In genomic region chr4:173301518-173302201, GRCh38 we compare ENCODE assay signal across 8 cellular contexts. TPM values are rescaled to one million over a fixed set of nuclear protein-coding genes. Genes with fewer than 3 reads are reported as not detected.
DNase-seq lines count a peak whose midpoint lies in the region; ATAC-seq and TF ChIP-seq lines count a peak whose summit lies in the region.

No MANE protein-coding gene starts in this region.

- H3K4me3 Mint-ChIP-seq in activated T-cell treated with anti-CD3 and anti-CD28 coated beads, Interleukin-2, amount 50 U/mL, for 4 hours, result no peak overlapping the region
- no peak overlapping the region for H3K4me3 Mint-ChIP-seq in activated T-cell treated with anti-CD3 and anti-CD28 coated beads, Interleukin-2, amount 50 U/mL, for 24 hours

- ATAC-seq in activated T-cell treated with anti-CD3 and anti-CD28 coated beads, Interleukin-2, amount 50 U/mL, for 4 hours, result peak; percentile 27 to 48
- ATAC-seq in HG02610 (IDR thresholded peaks at IDR 0.05; ENCODE audit: unreplicated experiment), result peak; percentile 59
- ATAC-seq in GM21717 (IDR thresholded peaks at IDR 0.05; ENCODE audit: unreplicated experiment), result no peak

- H3K36me3 Mint-ChIP-seq in activated T-cell treated with anti-CD3 and anti-CD28 coated beads, Interleukin-2, amount 50 U/mL, for 4 hours (ENCODE audit: insufficient read depth), result peaks cover 12% of the 10 kb centered on the region
- H3K36me3 Mint-ChIP-seq in activated T-cell treated with anti-CD3 and anti-CD28 coated beads, Interleukin-2, amount 50 U/mL, for 24 hours (ENCODE audit: low read depth), result peaks cover 32% of the 10 kb centered on the region

- peak; percentile 77 for TF ChIP-seq CTCF in fibroblast of mammary gland (conservative IDR thresholded peaks at IDR 0.05; ENCODE audit: control insufficient read depth, insufficient read depth, low read depth, low read length)

- H3K27ac Mint-ChIP-seq in activated T-cell treated with anti-CD3 and anti-CD28 coated beads, Interleukin-2, amount 50 U/mL, for 24 hours, result no peak overlapping the region

- no peaks in the 10 kb centered on the region for H3K9me3 Mint-ChIP-seq in activated T-cell treated with anti-CD3 and anti-CD28 coated beads, Interleukin-2, amount 50 U/mL, for 4 hours
- no peaks in the 10 kb centered on the region for H3K9me3 Mint-ChIP-seq in activated T-cell treated with anti-CD3 and anti-CD28 coated beads, Interleukin-2, amount 50 U/mL, for 24 hours

- no peaks in the 10 kb centered on the region for H3K27me3 Mint-ChIP-seq in activated T-cell treated with anti-CD3 and anti-CD28 coated beads, Interleukin-2, amount 50 U/mL, for 4 hours (ENCODE audit: low read depth)
- no peaks in the 10 kb centered on the region for H3K27me3 Mint-ChIP-seq in activated T-cell treated with anti-CD3 and anti-CD28 coated beads, Interleukin-2, amount 50 U/mL, for 24 hours

- no peak overlapping the region for H3K4me3 ChIP-seq in fibroblast of mammary gland (ENCODE audit: control insufficient read depth, low read depth, low read length)

- DNase-seq in activated T-cell treated with anti-CD3 and anti-CD28 coated beads, Interleukin-2, amount 50 U/mL, for 4 hours, result no peak
- DNase-seq in activated T-cell treated with anti-CD3 and anti-CD28 coated beads, Interleukin-2, amount 50 U/mL, for 24 hours, result no peak
- DNase-seq in RPMI8226 (peak; percentile 28), fibroblast of mammary gland (ENCODE audit: low read depth) (peak; percentile 75), putamen (ENCODE audit: low spot score) (peak; percentile 14), NCI-H1048 (lab: John Stamatoyannopoulos, UW) (no peak)

- H3K4me1 Mint-ChIP-seq in activated T-cell treated with anti-CD3 and anti-CD28 coated beads, Interleukin-2, amount 50 U/mL, for 4 hours (ENCODE audit: low read depth), result peaks cover 6% of the 10 kb centered on the region
- H3K4me1 Mint-ChIP-seq in activated T-cell treated with anti-CD3 and anti-CD28 coated beads, Interleukin-2, amount 50 U/mL, for 24 hours (ENCODE audit: low read depth), result peaks cover 6% of the 10 kb centered on the region

RNA-seq across cellular contexts. Expression of gene HMGB2, which starts 32.5 kb away (rescaled TPM):
- 10 to 100 TPM; 46.4 to 59.0 (median 53.7) TPM for total RNA-seq in activated T-cell treated with anti-CD3 and anti-CD28 coated beads, Interleukin-2, amount 50 U/mL, for 4 hours

Comparison
In these comparisons a context has a peak if more than half of its experiments do, and no peak if none do; other contexts are left out.
1. DNase-seq: peak in RPMI8226 (single experiment), fibroblast of mammary gland (single experiment) and putamen (single experiment); none in activated T-cell treated with anti-CD3 and anti-CD28 coated beads, Interleukin-2, amount 50 U/mL, for 4 hours (single experiment), activated T-cell treated with anti-CD3 and anti-CD28 coated beads, Interleukin-2, amount 50 U/mL, for 24 hours (single experiment) and NCI-H1048 (single experiment).